Comparison of ENCODE assay signal across 25 cellular contexts in the genomic region with DNA sequence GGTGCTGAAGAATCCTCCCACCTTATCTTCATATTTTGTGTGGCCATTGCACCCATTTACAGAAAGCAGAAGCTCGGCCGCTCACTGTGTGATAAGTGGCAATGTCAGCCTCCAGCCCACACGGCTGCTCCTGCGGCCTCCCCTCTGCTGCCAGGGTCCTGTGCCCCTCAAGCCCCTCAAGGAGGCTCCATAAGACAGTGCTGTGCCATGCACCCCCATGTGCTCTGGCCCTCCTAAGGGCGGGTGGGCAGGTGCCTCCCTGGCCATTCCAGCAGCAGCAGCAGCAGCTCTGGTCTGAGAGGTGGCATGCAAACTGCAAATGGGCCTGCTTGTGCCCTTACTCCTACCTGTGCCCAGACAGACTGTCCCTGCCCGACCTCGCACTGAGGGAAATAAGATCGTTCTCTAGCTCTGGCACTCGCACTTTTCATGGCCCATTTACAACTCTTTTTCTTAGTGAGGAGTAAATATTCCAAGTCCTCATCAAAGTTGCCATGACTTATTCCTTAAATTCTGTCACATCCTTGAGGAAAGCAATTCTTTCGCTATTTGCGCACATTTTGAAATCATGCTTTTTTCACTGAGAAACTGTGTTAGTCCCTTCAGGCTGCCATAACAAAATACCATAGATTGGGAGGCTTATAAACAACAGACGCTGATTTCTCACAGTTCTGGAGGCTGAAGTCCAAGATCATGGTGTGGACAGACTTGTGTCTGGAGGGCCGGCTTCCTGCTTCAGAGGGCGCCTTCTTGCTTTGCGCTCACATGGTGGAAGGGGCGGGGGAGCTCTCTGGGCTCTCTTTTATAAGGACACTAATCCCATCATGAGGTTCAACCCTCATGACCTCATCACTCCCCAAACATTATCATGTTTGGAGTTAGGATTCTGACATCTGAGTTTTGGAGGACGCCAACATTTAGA.
"Had no signal": no experiment of that assay in that cellular context is flagged by ENCODE, and none has a peak within 500 bp of the region (broad histone marks: within the 10 kb centered on the region; RNA-seq: fewer than 3 reads in every experiment).

No MANE protein-coding gene starts in this region.

- H3K27ac Mint-ChIP-seq: activated CD4-positive, alpha-beta memory T cell treated with anti-CD3 and anti-CD28 coated beads for 36 hours; activated CD4-positive, alpha-beta T cell treated with anti-CD3 and anti-CD28 coated beads, Interleukin-2, amount 10 ng/mL, durations not matched to agents 24 days and 14 days; activated naive CD8-positive, alpha-beta T cell; activated T-cell treated with anti-CD3 and anti-CD28 coated beads, Interleukin-2, amount 50 U/mL, for 72 hours; T-helper 2 cell treated with Interferon-gamma antibody and Interleukin-4, amounts not matched to agents 5 μg/mL and 100 μg/mL, for 36 hours had no signal

- ATAC-seq: activated T-cell treated with anti-CD3 and anti-CD28 coated beads, Interleukin-2, amount 50 U/mL, for 72 hours; gastroesophageal sphincter; left cardiac atrium; right lobe of liver had no signal

- H3K27me3 Mint-ChIP-seq: activated CD4-positive, alpha-beta T cell treated with anti-CD3 and anti-CD28 coated beads, Interleukin-2, amount 10 ng/mL, durations not matched to agents 24 days and 14 days; activated naive CD8-positive, alpha-beta T cell had no signal

- H3K27me3 ChIP-seq: colonic mucosa, dorsolateral prefrontal cortex, gastroesophageal sphincter, right lobe of liver, tibial nerve had no signal

- H3K36me3 Mint-ChIP-seq: activated CD4-positive, alpha-beta memory T cell treated with anti-CD3 and anti-CD28 coated beads for 36 hours; activated naive CD8-positive, alpha-beta T cell had no signal

- H3K36me3 ChIP-seq: cardiac muscle cell, colonic mucosa, right lobe of liver, tibial nerve had no signal

- DNase-seq: activated CD4-positive, alpha-beta memory T cell treated with anti-CD3 and anti-CD28 coated beads for 36 hours; activated CD4-positive, alpha-beta T cell treated with anti-CD3 and anti-CD28 coated beads, Interleukin-2, amount 10 ng/mL, durations not matched to agents 24 days and 14 days; activated CD4-positive, CD25-positive, alpha-beta regulatory T cell treated with anti-CD3 and anti-CD28 coated beads, Interleukin-2, amount 50 U/mL, for 72 hours; activated naive CD4-positive, alpha-beta T cell treated with Interleukin-2 at 50 U/mL for 16 hours; activated T-cell treated with anti-CD3 and anti-CD28 coated beads for 4 hours; activated T-cell treated with anti-CD3 and anti-CD28 coated beads, Interleukin-2, amount 50 U/mL, for 72 hours; anterior cingulate cortex; cerebellar nuclear complex; colonic mucosa; dorsolateral prefrontal cortex; effector memory CD4-positive, alpha-beta T cell; erythroblast; hippocampal formation; left cardiac atrium; mammary epithelial cell; occipital lobe; right lobe of liver; stimulated activated CD4-positive, alpha-beta T cell treated with anti-CD3 and anti-CD28 coated beads, Interleukin-2, amount 100 ng/mL, for 48 hours; stimulated activated naive CD4-positive, alpha-beta T cell treated with Interleukin-2 at 50 U/mL for 16 hours; T-helper 1 cell had no signal

- H3K4me1 Mint-ChIP-seq: activated CD4-positive, alpha-beta T cell treated with anti-CD3 and anti-CD28 coated beads, Interleukin-2, amount 10 ng/mL, durations not matched to agents 24 days and 14 days had no signal

- H3K4me3 Mint-ChIP-seq: activated CD4-positive, alpha-beta memory T cell treated with anti-CD3 and anti-CD28 coated beads for 36 hours; activated CD4-positive, alpha-beta T cell treated with anti-CD3 and anti-CD28 coated beads, Interleukin-2, amount 10 ng/mL, durations not matched to agents 24 days and 14 days; activated naive CD8-positive, alpha-beta T cell; activated T-cell treated with anti-CD3 and anti-CD28 coated beads, Interleukin-2, amount 50 U/mL, for 72 hours; T-helper 2 cell treated with Interferon-gamma antibody and Interleukin-4, amounts not matched to agents 5 μg/mL and 100 μg/mL, for 36 hours had no signal

- H3K9me3 ChIP-seq: colonic mucosa, gastroesophageal sphincter, right lobe of liver, tibial nerve had no signal

- H3K4me1 ChIP-seq: colonic mucosa, right lobe of liver had no signal

- H3K27ac ChIP-seq: cardiac muscle cell, colonic mucosa, gastroesophageal sphincter, right lobe of liver had no signal

- H3K9me3 Mint-ChIP-seq: activated CD4-positive, alpha-beta memory T cell treated with anti-CD3 and anti-CD28 coated beads for 36 hours had no signal

- H3K4me3 ChIP-seq: cardiac muscle cell, colonic mucosa, dorsolateral prefrontal cortex, gastroesophageal sphincter, right lobe of liver, tibial nerve had no signal
